In genomic region chr6:32402812-32403211, GRCh38 we compare ENCODE assay signal across 29 cellular contexts. TPM values are rescaled to one million over a fixed set of nuclear protein-coding genes. Genes with fewer than 3 reads are reported as not detected.
"Had no signal": no experiment of that assay in that cellular context is flagged by ENCODE, and none has a peak within 500 bp of the region (broad histone marks: within the 10 kb centered on the region; RNA-seq: fewer than 3 reads in every experiment).

No MANE protein-coding gene starts in this region.

- H3K27me3 Mint-ChIP-seq: stimulated activated memory B cell treated with anti-CD40 and anti-IgM and Interleukin-4, amounts not matched to agents 10 μg/mL and 1 μg/mL and 100 μg/mL, for 72 hours had no signal

- H3K27ac ChIP-seq: esophagus squamous epithelium, gastroesophageal sphincter, parathyroid adenoma, psoas muscle, spleen, tibial artery, upper lobe of right lung, vagina had no signal

- H3K4me1 ChIP-seq: esophagus squamous epithelium, gastroesophageal sphincter, parathyroid adenoma, psoas muscle, spleen, tibial artery, upper lobe of right lung, vagina had no signal

- H3K27me3 ChIP-seq: vagina had no signal

- H3K9me3 ChIP-seq: esophagus squamous epithelium, gastroesophageal sphincter, psoas muscle, spleen, tibial artery, upper lobe of right lung, vagina had no signal

- H3K36me3 ChIP-seq: esophagus squamous epithelium, gastroesophageal sphincter, spleen, tibial artery, upper lobe of right lung, vagina had no signal

- H3K4me3 Mint-ChIP-seq: dendritic cell treated with granulocyte-macrophage colony-stimulating factor and Interleukin-4, amounts not matched to agents 40 ng/mL and 50 ng/mL, for 4 days; effector memory CD8-positive, alpha-beta T cell; natural killer cell treated with Interleukin-12 subunit alpha and Interleukin-12 subunit beta and Interleukin-15 and Interleukin-18, amount 100 ng/mL, for 72 hours; stimulated activated memory B cell treated with anti-CD40 and anti-IgM and Interleukin-4, amounts not matched to agents 10 μg/mL and 1 μg/mL and 100 μg/mL, for 72 hours; stimulated activated naive CD8-positive, alpha-beta T cell treated with anti-CD3 and anti-CD28 coated beads, Interleukin-15, Interleukin-2, amounts not matched to agents 100 ng/mL and 50 ng/mL, for 24 hours had no signal

- ATAC-seq: effector memory CD8-positive, alpha-beta T cell; gastroesophageal sphincter; left colon; left ventricle myocardium superior; psoas muscle; sciatic nerve; stimulated activated memory B cell treated with anti-CD40 and anti-IgM and Interleukin-4, amounts not matched to agents 10 μg/mL and 1 μg/mL and 100 μg/mL, for 72 hours; upper lobe of right lung had no signal

- H3K9ac ChIP-seq: parathyroid adenoma had no signal

- H3K36me3 Mint-ChIP-seq: natural killer cell treated with Interleukin-12 subunit alpha and Interleukin-12 subunit beta and Interleukin-15 and Interleukin-18, amount 100 ng/mL, for 72 hours; stimulated activated memory B cell treated with anti-CD40 and anti-IgM and Interleukin-4, amounts not matched to agents 10 μg/mL and 1 μg/mL and 100 μg/mL, for 72 hours had no signal

- H3K4me3 ChIP-seq: esophagus squamous epithelium, gastroesophageal sphincter, lung, psoas muscle, spleen, tibial artery, upper lobe of right lung, vagina had no signal

- H2AFZ ChIP-seq: parathyroid adenoma had no signal

- H3K9me3 Mint-ChIP-seq: dendritic cell treated with granulocyte-macrophage colony-stimulating factor and Interleukin-4, amounts not matched to agents 40 ng/mL and 50 ng/mL, for 4 days; effector memory CD8-positive, alpha-beta T cell; natural killer cell treated with Interleukin-12 subunit alpha and Interleukin-12 subunit beta and Interleukin-15 and Interleukin-18, amount 100 ng/mL, for 72 hours; stimulated activated memory B cell treated with anti-CD40 and anti-IgM and Interleukin-4, amounts not matched to agents 10 μg/mL and 1 μg/mL and 100 μg/mL, for 72 hours; stimulated activated naive CD8-positive, alpha-beta T cell treated with anti-CD3 and anti-CD28 coated beads, Interleukin-15, Interleukin-2, amounts not matched to agents 100 ng/mL and 50 ng/mL, for 24 hours had no signal

- H3K27ac Mint-ChIP-seq: dendritic cell treated with granulocyte-macrophage colony-stimulating factor and Interleukin-4, amounts not matched to agents 40 ng/mL and 50 ng/mL, for 4 days; effector memory CD8-positive, alpha-beta T cell; natural killer cell treated with Interleukin-12 subunit alpha and Interleukin-12 subunit beta and Interleukin-15 and Interleukin-18, amount 100 ng/mL, for 72 hours; stimulated activated memory B cell treated with anti-CD40 and anti-IgM and Interleukin-4, amounts not matched to agents 10 μg/mL and 1 μg/mL and 100 μg/mL, for 72 hours; stimulated activated naive CD8-positive, alpha-beta T cell treated with anti-CD3 and anti-CD28 coated beads, Interleukin-15, Interleukin-2, amounts not matched to agents 100 ng/mL and 50 ng/mL, for 24 hours had no signal

- H3K79me2 ChIP-seq: parathyroid adenoma had no signal

- DNase-seq: effector memory CD8-positive, alpha-beta T cell; esophagus squamous epithelium; foreskin fibroblast; left colon; left ventricle myocardium superior; mesenchymal stem cell; midbrain; psoas muscle; retina; spleen; stimulated activated CD4-positive, alpha-beta T cell treated with anti-CD3 and anti-CD28 coated beads, Interleukin-15, amount 100 ng/mL, for 24 hours; stimulated activated CD4-positive, alpha-beta T cell treated with anti-CD3 and anti-CD28 coated beads, Interleukin-1b, Interleukin-23, amount 100 ng/mL, for 48 hours; stimulated activated CD4-positive, alpha-beta T cell treated with anti-CD3 and anti-CD28 coated beads, Interleukin-4, amount 100 ng/mL, for 24 hours; tibial artery; upper lobe of right lung had no signal

RNA-seq across cellular contexts. Expression of gene BTNL2, which starts 4.2 kb away (rescaled TPM):
- total RNA-seq: esophagus squamous epithelium; gastroesophageal sphincter; kidney epithelial cell; left colon; left ventricle myocardium superior; lung; natural killer cell treated with Interleukin-12 subunit alpha and Interleukin-12 subunit beta and Interleukin-15 and Interleukin-18, amount 100 ng/mL, for 72 hours; omental fat pad; psoas muscle; sciatic nerve; skeletal muscle tissue; spleen; temporal lobe; upper lobe of right lung; vagina had no signal
- polyA plus RNA-seq: lung, psoas muscle, spleen had no signal

RNA-seq across cellular contexts. Expression of gene TSBP1, which starts 31.1 kb away (rescaled TPM):
- total RNA-seq: epithelial cell of proximal tubule; esophagus squamous epithelium; gastroesophageal sphincter; kidney epithelial cell; left colon; left ventricle myocardium superior; lung; natural killer cell treated with Interleukin-12 subunit alpha and Interleukin-12 subunit beta and Interleukin-15 and Interleukin-18, amount 100 ng/mL, for 72 hours; omental fat pad; psoas muscle; sciatic nerve; skeletal muscle tissue; spleen; temporal lobe; upper lobe of right lung; vagina had no signal
- polyA plus RNA-seq: lung, psoas muscle, spleen had no signal

RNA-seq across cellular contexts. Expression of gene HLA-DRA, which starts 36.9 kb away (rescaled TPM):
- total RNA-seq: epithelial cell of proximal tubule had no signal
